In genomic region chr1:53014791-53015507, GRCh38 we compare ENCODE assay signal across 8 cellular contexts. TPM values are rescaled to one million over a fixed set of nuclear protein-coding genes. Genes with fewer than 3 reads are reported as not detected.
A peak's percentile ranks its signal among the peaks of the same experiment; 100 is the strongest.
DNase-seq lines count a peak whose midpoint lies in the region; ATAC-seq and TF ChIP-seq lines count a peak whose summit lies in the region.

No MANE protein-coding gene starts in this region.

- H3K4me3 Mint-ChIP-seq in IgD-negative memory B cell = peak overlapping the region; percentile 76 to 97 (median 88)

- H3K4me1 Mint-ChIP-seq in IgD-negative memory B cell = peaks cover 15 to 34% (median 25%) of the 10 kb centered on the region in 3 donors

- no peaks in the 10 kb centered on the region for H3K27me3 Mint-ChIP-seq in IgD-negative memory B cell

- peak; percentile 71 for DNase-seq in COLO829 (ENCODE audit: low spot score)
- DNase-seq in OCI-LY7 (ENCODE audit: low spot score) = peak; percentile 95
- DNase-seq in activated T-cell treated with anti-CD3 and anti-CD28 coated beads for 24 hours (ENCODE audit: low read depth) = peak; percentile 74
- peak; percentile 44 for DNase-seq in stimulated activated CD8-positive, alpha-beta memory T cell treated with anti-CD3 and anti-CD28 coated beads, Interleukin-4, amount 100 ng/mL, for 4 hours (ENCODE audit: low read depth in 2 of 2, low spot score in 1 of 2)

- 1 to 2% methylated on average over 9 of the region's 9 CpGs for WGBS in esophagus, 2 donors

- peak overlapping the region; percentile 93 for H2AFZ ChIP-seq in OCI-LY7 (ENCODE audit: low read length)

- CTCF ChIA-PET in OCI-LY7 (lab: Charles Lee; ENCODE audit: unreplicated experiment) = no interaction called here

- peaks cover 26% of the 10 kb centered on the region; the same call in 1 of the 2 replicates for H3K79me2 ChIP-seq in OCI-LY7 (ENCODE audit: insufficient read depth, low read depth, low read length)

- H3K9me3 ChIP-seq in OCI-LY7 (ENCODE audit: low read length) (no peaks in the 10 kb centered on the region), esophagus (ENCODE audit: control insufficient read depth in 2 of 2, insufficient read depth in 1 of 2, low read depth in 1 of 2, low read length in 1 of 2) (no peaks in the 10 kb centered on the region), mucosa of stomach (ENCODE audit: control insufficient read depth, low read length) (no peaks in the 10 kb centered on the region)

- POLR2A ChIA-PET in OCI-LY7 (lab: Charles Lee) = interaction anchor here (0.7 to 1.8 kb wide), 8 partner anchors 8 to 1743 kb away, joined by 3 to 6 read pairs (median 3); partner anchors contain the start of gene ORC1

- H3K36me3 ChIP-seq in OCI-LY7 (ENCODE audit: insufficient read depth, low read length) (peaks cover 7% of the 10 kb centered on the region; the same call in 1 of the 2 replicates), esophagus (ENCODE audit: control insufficient read depth in 2 of 2, insufficient read depth in 2 of 2, low read length in 1 of 2) (no peaks in the 10 kb centered on the region), mucosa of stomach (ENCODE audit: control insufficient read depth, insufficient read depth, low read length) (no peaks in the 10 kb centered on the region)

- no peaks in the 10 kb centered on the region for H4K20me1 ChIP-seq in OCI-LY7 (ENCODE audit: insufficient read depth, low read length)

- H3K4me2 ChIP-seq in OCI-LY7 (ENCODE audit: low read length) = peak overlapping the region; percentile 91

- TSS peak; percentile 82 for BruUV-seq in OCI-LY7 (replicated peaks; lab: Mats Ljungman, UMichigan)

- peak overlapping the region; percentile 80 for H3K4me3 ChIP-seq in OCI-LY7 (ENCODE audit: low read depth, low read length, poor library complexity, severe bottlenecking)
- H3K4me3 ChIP-seq in esophagus (ENCODE audit: low read depth in 1 of 2, low read length in 2 of 2) = peak overlapping the region; percentile 56 to 76
- peak overlapping the region; percentile 65 for H3K4me3 ChIP-seq in mucosa of stomach (ENCODE audit: low read length)

- H3K27me3 ChIP-seq in esophagus (ENCODE audit: control insufficient read depth in 1 of 2, insufficient read depth in 2 of 2, low read length in 2 of 2) (no peaks in the 10 kb centered on the region), mucosa of stomach (ENCODE audit: control insufficient read depth, insufficient read depth, low read length) (no peaks in the 10 kb centered on the region)

- no peak for TF ChIP-seq CTCF in OCI-LY7 (conservative IDR thresholded peaks at IDR 0.05; ENCODE audit: low read length)

- H3K9me2 ChIP-seq in OCI-LY7 (ENCODE audit: insufficient read depth, low read length) = no peaks in the 10 kb centered on the region

- peaks cover 18% of the 10 kb centered on the region for H3K4me1 ChIP-seq in OCI-LY7 (ENCODE audit: insufficient read depth, low read length, poor library complexity, severe bottlenecking)
- H3K4me1 ChIP-seq in esophagus (ENCODE audit: control insufficient read depth in 2 of 2, insufficient read depth in 2 of 2, low read length in 1 of 2) = no peaks in the 10 kb centered on the region
- H3K4me1 ChIP-seq in mucosa of stomach (ENCODE audit: control insufficient read depth, insufficient read depth, low read length) = peaks cover 9% of the 10 kb centered on the region

- ATAC-seq in GM21447 (IDR thresholded peaks at IDR 0.05; ENCODE audit: unreplicated experiment) = peak; percentile 90

- H3K27ac Mint-ChIP-seq in IgD-negative memory B cell = peak overlapping the region in 2 of 3 donors; percentile 71

- H3K27ac ChIP-seq in OCI-LY7 (ENCODE audit: low read depth, low read length, poor library complexity, severe bottlenecking) = peak overlapping the region; percentile 35
- H3K27ac ChIP-seq in esophagus (ENCODE audit: low read depth in 2 of 2, low read length in 1 of 2) = peak overlapping the region; percentile 11 to 31

- H3K9me3 Mint-ChIP-seq in IgD-negative memory B cell = no peaks in the 10 kb centered on the region

- H3K36me3 Mint-ChIP-seq in IgD-negative memory B cell = peaks cover 4% of the 10 kb centered on the region

- peak overlapping the region; percentile 71 for H3K9ac ChIP-seq in mucosa of stomach (ENCODE audit: low read length)

- intact Hi-C loops in OCI-LY7 (cut with micrococcal nuclease; ENCODE audit: unreplicated experiment) = loop anchor here (5.0 to 10.0 kb wide), 2 partner anchors 167 to 310 kb away; no protein-coding TSS in a partner anchor

RNA-seq across cellular contexts. Expression of gene PODN, which starts 47.1 kb away (rescaled TPM):
- polyA plus RNA-seq in IgD-negative memory B cell (not detected), esophagus (1 to 10 TPM; 5.0 to 8.3 TPM)
- not detected in 2 replicates for total RNA-seq in OCI-LY7 (2014; rRNA removed; shearing (Covaris generic))
- not detected in 2 replicates for total RNA-seq in OCI-LY7 (2022)

Comparison
In these comparisons a context has a peak if more than half of its experiments do, and no peak if none do; other contexts are left out.
1. Peak in every context shown above with its lines: DNase-seq, ATAC-seq, H3K4me3 ChIP-seq and H3K27ac ChIP-seq.
2. DNase-seq: peak in every context shown above with its lines; median percentile 95 in OCI-LY7; 74 in activated T-cell treated with anti-CD3 and anti-CD28 coated beads for 24 hours; 71 in COLO829; 44 in stimulated activated CD8-positive, alpha-beta memory T cell treated with anti-CD3 and anti-CD28 coated beads, Interleukin-4, amount 100 ng/mL, for 4 hours.